ENCODE assay signal across 1 cellular context in the genomic region with DNA sequence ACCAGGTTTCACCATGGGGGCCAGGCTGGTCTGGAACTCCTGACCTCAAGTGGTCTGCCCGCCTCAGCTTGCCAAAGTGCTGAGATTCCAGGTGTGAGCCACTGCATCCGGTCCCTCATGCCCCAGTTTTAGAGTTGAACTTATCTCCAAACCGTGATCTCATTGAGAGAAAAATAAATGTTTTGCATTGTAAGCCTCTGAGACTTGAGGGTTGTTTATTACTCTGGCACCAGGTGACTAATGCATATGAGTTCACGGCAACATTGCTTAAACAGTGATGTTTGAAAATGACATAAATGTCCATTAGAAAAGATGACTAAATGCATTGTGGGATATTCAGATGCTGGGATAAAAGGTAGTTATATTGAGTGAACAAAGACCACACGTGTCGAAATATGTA.
TF ChIP-seq lines count a peak whose summit lies in the region.

No MANE protein-coding gene starts in this region.

TF ChIP-seq in GM23338, 12 proteins besides CTCF, POLR2A, EP300 and RAD21 (continued from another document):
- TF ChIP-seq ZNF462 (CRISPR knock-in tag; IDR thresholded peaks at IDR 0.05) (no peak), ZNF331 (CRISPR knock-in tag; IDR thresholded peaks at IDR 0.05; ENCODE audit: low read depth) (no peak), CREB1 (CRISPR knock-in tag; IDR thresholded peaks at IDR 0.05; ENCODE audit: low read depth) (no peak), NANOG (IDR thresholded peaks at IDR 0.05; ENCODE audit: borderline replicate concordance) (no peak)
TF ChIP-seq in GM23338: peak in this region for 0.
